In the genomic region with DNA sequence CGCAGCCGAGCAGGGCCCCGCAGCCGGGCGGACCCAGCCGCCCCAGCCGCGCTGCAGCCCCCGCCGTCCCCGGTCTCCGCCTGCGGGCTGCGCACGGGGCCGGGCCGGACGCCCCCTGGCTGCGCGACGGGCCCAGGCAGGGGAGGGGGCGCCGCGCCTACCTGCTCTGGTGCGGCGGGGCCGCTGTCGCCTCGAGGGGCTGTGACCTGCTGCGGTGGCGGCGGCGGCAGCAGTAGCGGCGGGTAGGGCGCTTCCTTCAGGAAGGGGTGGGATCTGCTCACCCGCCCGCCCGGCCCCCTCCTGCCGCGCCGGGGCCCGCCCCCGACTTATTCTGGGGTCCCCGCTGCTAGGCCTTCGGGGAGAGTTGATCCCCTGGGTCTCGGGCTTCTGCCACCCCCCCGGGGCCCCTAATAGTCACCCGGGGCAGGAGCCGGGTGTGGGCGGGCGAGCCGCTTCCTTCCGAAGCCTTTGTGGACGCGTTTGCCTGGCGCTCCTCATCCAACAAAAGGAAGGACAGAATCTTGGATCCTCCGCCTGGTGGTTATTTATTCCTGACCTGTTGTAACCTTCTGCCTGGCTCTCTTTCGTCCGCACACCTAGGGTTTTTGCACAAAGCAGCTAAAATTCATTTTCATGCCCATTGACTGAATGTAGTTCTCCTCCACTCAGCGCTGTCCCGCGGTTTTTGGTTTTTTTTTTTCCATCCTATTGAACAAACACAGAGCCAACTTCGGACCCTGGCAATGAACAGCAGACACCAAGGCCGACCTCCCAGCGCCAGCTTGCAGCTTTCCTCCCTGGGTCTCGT, we compare ENCODE assay signal across 1 cellular context.
TF ChIP-seq lines count a peak whose summit lies in the region.

Gene TMEM150C, minus strand, starts transcription at position 244 of the 808 bp plus-strand sequence. CDS start 57,331 bp downstream, outside the sequence.

TF ChIP-seq in HEK293, 187 proteins besides CTCF, POLR2A, EP300 and RAD21 (continued from another document):
- TF ChIP-seq, protein P1, sequence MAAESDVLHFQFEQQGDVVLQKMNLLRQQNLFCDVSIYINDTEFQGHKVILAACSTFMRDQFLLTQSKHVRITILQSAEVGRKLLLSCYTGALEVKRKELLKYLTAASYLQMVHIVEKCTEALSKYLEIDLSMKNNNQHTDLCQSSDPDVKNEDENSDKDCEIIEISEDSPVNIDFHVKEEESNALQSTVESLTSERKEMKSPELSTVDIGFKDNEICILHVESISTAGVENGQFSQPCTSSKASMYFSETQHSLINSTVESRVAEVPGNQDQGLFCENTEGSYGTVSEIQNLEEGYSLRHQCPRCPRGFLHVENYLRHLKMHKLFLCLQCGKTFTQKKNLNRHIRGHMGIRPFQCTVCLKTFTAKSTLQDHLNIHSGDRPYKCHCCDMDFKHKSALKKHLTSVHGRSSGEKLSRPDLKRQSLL (tag by site-specific recombination; IDR thresholded peaks at IDR 0.05), result no peak
- TF ChIP-seq GLI4 (tag by site-specific recombination; IDR thresholded peaks at IDR 0.05), result no peak
TF ChIP-seq in HEK293: peak in this region for 8.
